Comparison of ENCODE assay signal across 8 cellular contexts in the genomic region with DNA sequence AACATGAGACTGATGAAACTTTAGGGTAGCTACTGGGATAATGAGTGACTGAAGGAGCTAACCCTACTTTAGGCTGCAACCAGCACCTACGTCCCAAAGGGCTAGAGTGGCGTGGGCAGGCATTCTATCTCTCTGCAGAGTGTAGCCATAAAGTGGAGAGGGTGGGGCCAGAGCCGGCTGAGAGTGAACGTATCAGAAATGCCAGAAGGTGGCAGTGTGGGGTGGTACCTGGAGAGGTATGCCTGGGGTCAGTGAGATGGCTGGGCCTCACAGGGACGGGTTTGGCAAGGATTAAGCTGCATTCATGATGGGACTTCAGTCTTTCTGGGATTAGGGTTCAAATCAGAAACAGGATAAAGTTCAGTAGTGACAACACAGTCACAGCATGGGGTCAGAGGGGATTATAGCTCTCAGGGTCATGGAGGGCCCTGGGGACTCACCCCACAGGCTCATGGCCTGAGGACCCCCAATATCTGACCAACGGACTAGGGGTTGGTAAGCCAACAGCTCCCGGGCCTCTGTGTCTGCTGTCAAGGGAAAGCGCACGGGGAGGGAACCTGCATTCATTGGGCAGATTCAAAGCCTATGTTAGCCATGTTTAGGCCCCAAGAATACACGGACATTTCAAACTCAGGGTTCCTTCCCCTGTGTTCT.
DNase-seq lines count a peak whose midpoint lies in the region; ATAC-seq lines count a peak whose summit lies in the region.

No MANE protein-coding gene starts in this region.

- H3K27ac Mint-ChIP-seq in stimulated activated naive CD8-positive, alpha-beta T cell treated with anti-CD3 and anti-CD28 coated beads, Interleukin-15, amount 100 ng/mL, for 72 hours: no peak overlapping the region

- H3K4me3 Mint-ChIP-seq in stimulated activated naive CD8-positive, alpha-beta T cell treated with anti-CD3 and anti-CD28 coated beads, Interleukin-15, amount 100 ng/mL, for 72 hours: no peak overlapping the region

- H3K27me3 Mint-ChIP-seq in stimulated activated naive CD8-positive, alpha-beta T cell treated with anti-CD3 and anti-CD28 coated beads, Interleukin-15, amount 100 ng/mL, for 72 hours: peaks cover 15% of the 10 kb centered on the region

- DNase-seq in AG08395 (ENCODE audit: low spot score) (peak; percentile 44), NCI-H510A (lab: John Stamatoyannopoulos, UW) (peak; percentile 56), ecto neural progenitor cell (ENCODE audit: low spot score) (peak; percentile 84), myocyte (ENCODE audit: low read depth) (peak; percentile 35)
- DNase-seq in activated CD4-positive, alpha-beta T cell treated with anti-CD3 and anti-CD28 coated beads, Interleukin-2, amount 50 U/mL, for 1 hour: peak; percentile 66
- peak; percentile 75 to 78 for DNase-seq in stimulated activated naive CD8-positive, alpha-beta T cell treated with anti-CD3 and anti-CD28 coated beads, Interleukin-15, amount 100 ng/mL, for 72 hours

- no peaks in the 10 kb centered on the region for H3K9me3 Mint-ChIP-seq in stimulated activated naive CD8-positive, alpha-beta T cell treated with anti-CD3 and anti-CD28 coated beads, Interleukin-15, amount 100 ng/mL, for 72 hours

- peak; percentile 65 for ATAC-seq in GM18868 (IDR thresholded peaks at IDR 0.05; ENCODE audit: unreplicated experiment)
- ATAC-seq in HG03175 (IDR thresholded peaks at IDR 0.05; ENCODE audit: unreplicated experiment): peak; percentile 83
- peak; percentile 74 for ATAC-seq in stimulated activated naive CD8-positive, alpha-beta T cell treated with anti-CD3 and anti-CD28 coated beads, Interleukin-15, amount 100 ng/mL, for 72 hours

- H3K4me1 Mint-ChIP-seq in stimulated activated naive CD8-positive, alpha-beta T cell treated with anti-CD3 and anti-CD28 coated beads, Interleukin-15, amount 100 ng/mL, for 72 hours: peaks cover 35% of the 10 kb centered on the region

Comparison
In these comparisons a context has a peak if more than half of its experiments do, and no peak if none do; other contexts are left out.
1. Peak in every context shown above with its lines: DNase-seq and ATAC-seq.